ENCODE assay signal across 12 cellular contexts in the genomic region with DNA sequence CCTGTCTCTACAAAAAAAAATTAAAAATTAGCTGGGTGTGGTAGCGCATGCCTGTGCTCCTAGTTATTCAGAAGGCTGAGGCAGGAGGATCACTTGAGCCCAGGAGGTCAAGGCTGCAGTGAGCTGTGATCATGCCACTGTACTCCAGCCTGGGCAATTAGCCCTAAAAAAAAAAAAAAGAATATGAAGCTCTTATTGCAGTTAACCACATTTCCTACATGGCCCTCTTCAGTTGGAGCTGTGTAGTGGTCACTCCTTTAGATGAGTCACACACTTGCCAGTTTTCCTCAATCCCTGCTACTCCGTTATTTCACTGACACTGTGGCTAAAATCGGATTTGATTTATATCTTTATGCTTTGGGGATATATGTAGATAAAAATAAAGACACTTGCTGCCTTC. TPM values are rescaled to one million over a fixed set of nuclear protein-coding genes. Genes with fewer than 3 reads are reported as not detected.
DNase-seq lines count a peak whose midpoint lies in the region; ATAC-seq and TF ChIP-seq lines count a peak whose summit lies in the region.
"Had no signal": no experiment of that assay in that cellular context is flagged by ENCODE, and none has a peak within 500 bp of the region (broad histone marks: within the 10 kb centered on the region; RNA-seq: fewer than 3 reads in every experiment).

No MANE protein-coding gene starts in this region.

- no peak for DNase-seq in activated CD4-positive, alpha-beta T cell treated with anti-CD3 and anti-CD28 coated beads, Interleukin-2, amount 10 ng/mL, durations not matched to agents 7 days and 5 days
- DNase-seq in activated CD4-positive, alpha-beta T cell treated with anti-CD3 and anti-CD28 coated beads, Interleukin-2, amount 50 U/mL, for 1 hour, result no peak
- DNase-seq in OCI-LY7 (ENCODE audit: low spot score), result no peak
- DNase-seq in T-helper 1 cell, result no peak
- DNase-seq in T-cell, result no peak
- no peak for DNase-seq in prostate gland (ENCODE audit: low spot score)
- DNase-seq: anterior cingulate cortex, NCI-H2227 treated with DMSO at 0.1 percent for 48 hours, pancreas, WERI-Rb-1 had no signal

- H3K4me1 ChIP-seq in OCI-LY7 (ENCODE audit: insufficient read depth, low read length, poor library complexity, severe bottlenecking), result peaks cover 76% of the 10 kb centered on the region
- peaks cover 7% of the 10 kb centered on the region for H3K4me1 ChIP-seq in skeletal muscle satellite cell (ENCODE audit: control insufficient read depth, insufficient read depth, low read length)
- no peaks in the 10 kb centered on the region for H3K4me1 ChIP-seq in prostate gland (replicated peaks)

- H3K9me3 Mint-ChIP-seq in activated CD4-positive, alpha-beta T cell treated with anti-CD3 and anti-CD28 coated beads, Interleukin-2, amount 10 ng/mL, durations not matched to agents 7 days and 5 days, result peaks cover 3% of the 10 kb centered on the region
- H3K9me3 Mint-ChIP-seq in T-cell, result no peaks in the 10 kb centered on the region

- TF ChIP-seq CTCF in OCI-LY7 (conservative IDR thresholded peaks at IDR 0.05; ENCODE audit: low read length) (no peak), prostate gland (IDR thresholded peaks at IDR 0.05) (no peak)

- peaks cover 47% of the 10 kb centered on the region for H3K4me1 Mint-ChIP-seq in activated CD4-positive, alpha-beta T cell treated with anti-CD3 and anti-CD28 coated beads, Interleukin-2, amount 10 ng/mL, durations not matched to agents 7 days and 5 days
- H3K4me1 Mint-ChIP-seq in T-cell, result peaks cover 51 to 62% (median 58%) of the 10 kb centered on the region in 3 donors

- peaks cover 23% of the 10 kb centered on the region for H3K36me3 Mint-ChIP-seq in activated CD4-positive, alpha-beta T cell treated with anti-CD3 and anti-CD28 coated beads, Interleukin-2, amount 10 ng/mL, durations not matched to agents 7 days and 5 days (ENCODE audit: low read depth)
- H3K36me3 Mint-ChIP-seq in T-cell, result peaks cover 6% of the 10 kb centered on the region

- 81% methylated on average over 3 of the region's 3 CpGs for WGBS in prostate gland

- CTCF ChIA-PET in activated CD4-positive, alpha-beta T cell treated with anti-CD3 and anti-CD28 coated beads, Interleukin-2, amount 10 ng/mL, durations not matched to agents 7 days and 5 days (lab: Charles Lee), result interaction anchor here (1.5 to 6.6 kb wide), 3 partner anchors 11 to 71 kb away, joined by 4 to 40 read pairs (median 4); a partner anchor contains a TSS
- CTCF ChIA-PET in OCI-LY7 (lab: Charles Lee; ENCODE audit: unreplicated experiment) (no interaction called here), T-cell (lab: Charles Lee) (interaction anchor here in 1 of 2 donors (1.0 kb wide), 1 partner anchor 10 kb away, joined by 3 read pairs; no protein-coding TSS in a partner anchor)

- intact Hi-C loops in OCI-LY7 (cut with micrococcal nuclease; ENCODE audit: unreplicated experiment) (no loop called here), prostate gland (cut with DNase I) (no loop called here)

- H3K36me3 ChIP-seq in OCI-LY7 (ENCODE audit: insufficient read depth, low read length) (no peaks in the 10 kb centered on the region; the same call in 1 of the 2 replicates), skeletal muscle satellite cell (ENCODE audit: insufficient read depth, low read length) (no peaks in the 10 kb centered on the region), prostate gland (no peaks in the 10 kb centered on the region)
- H3K36me3 ChIP-seq: pancreas, WERI-Rb-1 had no signal

- peak overlapping the region; percentile 13 for H3K27ac Mint-ChIP-seq in activated CD4-positive, alpha-beta T cell treated with anti-CD3 and anti-CD28 coated beads, Interleukin-2, amount 10 ng/mL, durations not matched to agents 7 days and 5 days
- H3K27ac Mint-ChIP-seq in T-cell, result no peak overlapping the region

- BruUV-seq in OCI-LY7 (replicated peaks; lab: Mats Ljungman, UMichigan), result no TSS peak

- H3K27me3 ChIP-seq in skeletal muscle satellite cell (ENCODE audit: control insufficient read depth, insufficient read depth, low read length) (no peaks in the 10 kb centered on the region), prostate gland (replicated peaks; ENCODE audit: insufficient read depth) (no peaks in the 10 kb centered on the region)
- H3K27me3 ChIP-seq: pancreas had no signal

- H3K27me3 Mint-ChIP-seq in activated CD4-positive, alpha-beta T cell treated with anti-CD3 and anti-CD28 coated beads, Interleukin-2, amount 10 ng/mL, durations not matched to agents 7 days and 5 days, result no peaks in the 10 kb centered on the region
- no peaks in the 10 kb centered on the region for H3K27me3 Mint-ChIP-seq in T-cell

- TF ChIP-seq POLR2A in prostate gland (IDR thresholded peaks at IDR 0.05), result no peak

- no peak overlapping the region for H3K4me3 Mint-ChIP-seq in activated CD4-positive, alpha-beta T cell treated with anti-CD3 and anti-CD28 coated beads, Interleukin-2, amount 10 ng/mL, durations not matched to agents 7 days and 5 days
- H3K4me3 Mint-ChIP-seq in T-cell, result no peak overlapping the region

- peak; percentile 41 for ATAC-seq in esophagus mucosa
- no peak for ATAC-seq in T-cell (replicated peaks in 1 of 4)

- H3K9ac ChIP-seq in skeletal muscle satellite cell (ENCODE audit: low read depth, low read length), result no peak overlapping the region

- H3K27ac ChIP-seq in OCI-LY7 (ENCODE audit: low read depth, low read length, poor library complexity, severe bottlenecking) (no peak overlapping the region), prostate gland (no peak overlapping the region)
- H3K27ac ChIP-seq: pancreas, WERI-Rb-1 had no signal

- POLR2A ChIA-PET in activated CD4-positive, alpha-beta T cell treated with anti-CD3 and anti-CD28 coated beads, Interleukin-2, amount 10 ng/mL, durations not matched to agents 7 days and 5 days (lab: Charles Lee), result interaction anchor here (1.4 kb wide), 1 partner anchor 12 kb away, joined by 6 read pairs; a partner anchor contains a TSS
- POLR2A ChIA-PET in OCI-LY7 (lab: Charles Lee), result interaction anchor here (0.7 to 15.4 kb wide), 5 partner anchors 12 to 92 kb away, joined by 3 to 168 read pairs (median 3); a partner anchor contains a TSS
- POLR2A ChIA-PET in T-cell (lab: Charles Lee), result interaction anchor here (0.6 to 1.6 kb wide), 4 partner anchors 10 to 628 kb away, joined by 3 to 6 read pairs (median 4); a partner anchor contains a TSS

- H4K20me1 ChIP-seq in OCI-LY7 (ENCODE audit: insufficient read depth, low read length), result no peaks in the 10 kb centered on the region

- peaks cover 100% of the 10 kb centered on the region for H3K79me2 ChIP-seq in OCI-LY7 (ENCODE audit: insufficient read depth, low read depth, low read length)

- H3K4me2 ChIP-seq in OCI-LY7 (ENCODE audit: low read length) (peak overlapping the region; percentile 53; the same call in 1 of the 2 replicates), skeletal muscle satellite cell (ENCODE audit: low read length) (peak overlapping the region; percentile 44)

- no peak overlapping the region for H2AFZ ChIP-seq in OCI-LY7 (ENCODE audit: low read length)

- H3K9me3 ChIP-seq in OCI-LY7 (ENCODE audit: low read length) (no peaks in the 10 kb centered on the region), skeletal muscle satellite cell (replicated peaks; ENCODE audit: low read length) (no peaks in the 10 kb centered on the region), prostate gland (no peaks in the 10 kb centered on the region)
- H3K9me3 ChIP-seq: pancreas had no signal

- H3K9me2 ChIP-seq in OCI-LY7 (ENCODE audit: insufficient read depth, low read length), result no peaks in the 10 kb centered on the region

- H3K4me3 ChIP-seq in OCI-LY7 (ENCODE audit: low read depth, low read length, poor library complexity, severe bottlenecking) (no peak overlapping the region), skeletal muscle satellite cell (ENCODE audit: low read length) (no peak overlapping the region), prostate gland (no peak overlapping the region)
- H3K4me3 ChIP-seq: pancreas had no signal

RNA-seq across cellular contexts. Expression of a gene that starts 11.8 kb away (rescaled TPM):
- total RNA-seq in activated CD4-positive, alpha-beta T cell treated with anti-CD3 and anti-CD28 coated beads, Interleukin-2, amount 10 ng/mL, durations not matched to agents 7 days and 5 days, result 10 to 100 TPM; 85.7 to 99.2 TPM
- 29.3 and 39.1 TPM in 2 replicates for total RNA-seq in OCI-LY7 (2014; rRNA removed; shearing (Covaris generic))
- total RNA-seq in OCI-LY7 (2022) (71.0 and 77.1 TPM in 2 replicates), esophagus mucosa (40.8 TPM), T-cell (10 to 100 TPM; 50.1 to 60.4 (median 52.9) TPM), prostate gland (10 to 100 TPM; 54.9 to 93.8 TPM)
- 17.9 and 18.5 TPM in 2 replicates for total RNA-seq in skeletal muscle satellite cell (2012; rRNA removed)

RNA-seq across cellular contexts. Expression of a gene that starts 37.8 kb away (rescaled TPM):
- total RNA-seq in activated CD4-positive, alpha-beta T cell treated with anti-CD3 and anti-CD28 coated beads, Interleukin-2, amount 10 ng/mL, durations not matched to agents 7 days and 5 days, result 1 to 10 TPM; 4.0 to 5.4 TPM
- total RNA-seq in OCI-LY7 (2014; rRNA removed; shearing (Covaris generic)), result 79.5 and 89.3 TPM in 2 replicates
- total RNA-seq in OCI-LY7 (2022) (80.3 and 106 TPM in 2 replicates), esophagus mucosa (2.2 TPM), T-cell (1 to 10 TPM; 1.8 to 3.0 (median 2.3) TPM), prostate gland (10 to 100 TPM in 1 of 2 donors, 1 to 10 TPM in 1; 3.0 to 10.5 TPM)
- total RNA-seq in skeletal muscle satellite cell (2012; rRNA removed), result under 0.01 and 0.22 TPM in 2 replicates

Comparison
In these comparisons a context has a peak if more than half of its experiments do, and no peak if none do; other contexts are left out.
1. RNA of a gene that starts 37.8 kb away (total RNA-seq): 79.5 to 106 TPM in OCI-LY7; 3.0 to 10.5 TPM in prostate gland, 4.0 to 5.4 TPM in activated CD4-positive, alpha-beta T cell treated with anti-CD3 and anti-CD28 coated beads, Interleukin-2, amount 10 ng/mL, durations not matched to agents 7 days and 5 days, 1.8 to 3.0 TPM in T-cell and 2.2 TPM in esophagus mucosa (single experiment); every median in the first group is over 4 times any median in the second.